In the genomic region with DNA sequence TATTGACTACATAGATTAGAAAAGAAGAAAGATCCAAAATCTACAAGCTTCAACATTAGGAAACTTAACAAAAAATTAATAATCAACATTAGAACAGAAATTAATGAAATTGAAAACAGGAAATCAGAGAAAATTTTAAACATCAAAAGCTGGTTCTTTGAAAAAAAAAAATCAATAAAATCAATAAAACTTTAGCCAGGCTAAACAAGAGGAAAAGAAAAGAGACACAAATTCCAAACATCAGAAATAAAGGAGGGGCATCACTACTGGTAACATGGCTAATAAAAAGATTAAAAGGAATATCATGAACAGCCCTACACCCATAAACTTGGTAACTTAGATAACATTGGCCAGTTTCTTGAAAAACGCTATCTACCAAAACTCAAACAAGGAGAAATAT, we compare ENCODE assay signal across 21 cellular contexts.
DNase-seq lines count a peak whose midpoint lies in the region; ATAC-seq, FAIRE-seq and TF ChIP-seq lines count a peak whose summit lies in the region.
"Had no signal": no experiment of that assay in that cellular context is flagged by ENCODE, and none has a peak within 500 bp of the region (broad histone marks: within the 10 kb centered on the region; RNA-seq: fewer than 3 reads in every experiment).

No MANE protein-coding gene starts in this region.

- H3K4me3 Mint-ChIP-seq in activated CD8-positive, alpha-beta T cell treated with anti-CD3 and anti-CD28 coated beads, Interleukin-2, amount 10 ng/mL, durations not matched to agents 7 days and 5 days: no peak overlapping the region
- no peak overlapping the region for H3K4me3 Mint-ChIP-seq in activated T-helper 2 cell treated with anti-CD3 and anti-CD28 coated beads, Interferon-gamma antibody, Interleukin-2, Interleukin-4, amounts not matched to agents 10 μg/mL and 5 μg/mL and 100 μg/mL, durations not matched to agents 14 hours and 24 hours and 36 hours (ENCODE audit: low read depth)
- H3K4me3 Mint-ChIP-seq: B cell; CD8-positive, alpha-beta T cell; HFFc6 had no signal

- no peaks in the 10 kb centered on the region for H3K27me3 Mint-ChIP-seq in activated CD8-positive, alpha-beta T cell treated with anti-CD3 and anti-CD28 coated beads, Interleukin-2, amount 10 ng/mL, durations not matched to agents 7 days and 5 days (ENCODE audit: low read depth)
- H3K27me3 Mint-ChIP-seq in activated T-helper 2 cell treated with anti-CD3 and anti-CD28 coated beads, Interferon-gamma antibody, Interleukin-2, Interleukin-4, amounts not matched to agents 10 μg/mL and 5 μg/mL and 100 μg/mL, durations not matched to agents 14 hours and 24 hours and 36 hours (ENCODE audit: low read depth): no peaks in the 10 kb centered on the region
- H3K27me3 Mint-ChIP-seq: B cell; CD4-positive, CD25-positive, alpha-beta regulatory T cell had no signal

- POLR2A ChIA-PET in PC-9 (lab: Charles Lee; ENCODE audit: unreplicated experiment): no interaction called here
- POLR2A ChIA-PET in activated CD8-positive, alpha-beta T cell treated with anti-CD3 and anti-CD28 coated beads, Interleukin-2, amount 10 ng/mL, durations not matched to agents 7 days and 5 days (lab: Charles Lee): no interaction called here

- 0 out of 2 replicates have a peak, but pooled peaks cover 7% of the 10 kb centered on the region for H3K9me3 ChIP-seq in PC-9 (ENCODE audit: insufficient read depth, low read depth)
- H3K9me3 ChIP-seq: HAP-1 had no signal

- FAIRE-seq in A204.1 (lab: Jason Lieb, UNC) (peak; percentile 68), islet of Langerhans (lab: Jason Lieb, UNC) (peak; percentile 36)
- FAIRE-seq: GM12891, GM18507 had no signal

- CTCF ChIA-PET in PC-9 (lab: Charles Lee): interaction anchor here (0.7 kb wide), 1 partner anchor 56 kb away, joined by 3 read pairs; no protein-coding TSS in a partner anchor
- CTCF ChIA-PET in activated CD8-positive, alpha-beta T cell treated with anti-CD3 and anti-CD28 coated beads, Interleukin-2, amount 10 ng/mL, durations not matched to agents 7 days and 5 days (lab: Charles Lee): no interaction called here

- ATAC-seq in HG03354 (IDR thresholded peaks at IDR 0.05; ENCODE audit: poor library complexity, severe bottlenecking, unreplicated experiment): no peak
- no peak for ATAC-seq in activated CD8-positive, alpha-beta T cell treated with anti-CD3 and anti-CD28 coated beads, Interleukin-2, amount 10 ng/mL, durations not matched to agents 7 days and 5 days
- ATAC-seq: CD8-positive, alpha-beta T cell had no signal

- BruUV-seq in PC-9 (replicated peaks; lab: Mats Ljungman, UMichigan): no TSS peak

- no peaks in the 10 kb centered on the region for H3K36me3 ChIP-seq in PC-9 (ENCODE audit: low read depth)
- H3K36me3 ChIP-seq: HAP-1 had no signal

- TF ChIP-seq CTCF in GM12865 (IDR thresholded peaks at IDR 0.05; ENCODE audit: insufficient read depth, low read depth, low read length, missing control alignments) (no peak), PC-9 (conservative IDR thresholded peaks at IDR 0.05) (no peak)

- intact Hi-C loops in PC-9 (cut with micrococcal nuclease; ENCODE audit: unreplicated experiment): no loop called here
- intact Hi-C loops in activated T-helper 2 cell treated with anti-CD3 and anti-CD28 coated beads, Interferon-gamma antibody, Interleukin-2, Interleukin-4, amounts not matched to agents 10 μg/mL and 5 μg/mL and 100 μg/mL, durations not matched to agents 14 hours and 24 hours and 36 hours (cut with micrococcal nuclease): no loop called here

- H3K79me2 ChIP-seq in PC-9 (ENCODE audit: low read depth): peaks cover 30% of the 10 kb centered on the region

- H3K27ac Mint-ChIP-seq in activated CD8-positive, alpha-beta T cell treated with anti-CD3 and anti-CD28 coated beads, Interleukin-2, amount 10 ng/mL, durations not matched to agents 7 days and 5 days: no peak overlapping the region
- H3K27ac Mint-ChIP-seq in activated T-helper 2 cell treated with anti-CD3 and anti-CD28 coated beads, Interferon-gamma antibody, Interleukin-2, Interleukin-4, amounts not matched to agents 10 μg/mL and 5 μg/mL and 100 μg/mL, durations not matched to agents 14 hours and 24 hours and 36 hours: no peak overlapping the region
- H3K27ac Mint-ChIP-seq: B cell; CD4-positive, CD25-positive, alpha-beta regulatory T cell; CD8-positive, alpha-beta T cell; HFFc6 had no signal

- H3K4me3 ChIP-seq in GM12865 (ENCODE audit: low read depth, low read length): peak overlapping the region; percentile 35
- H3K4me3 ChIP-seq in PC-9: no peak overlapping the region
- H3K4me3 ChIP-seq: BLaER1, HAP-1 had no signal

- no peaks in the 10 kb centered on the region for H3K27me3 ChIP-seq in PC-9 (ENCODE audit: insufficient read depth, low read depth)
- H3K27me3 ChIP-seq: BLaER1 had no signal

- peaks cover 57% of the 10 kb centered on the region for H3K4me1 ChIP-seq in PC-9 (replicated peaks; ENCODE audit: insufficient read depth)
- H3K4me1 ChIP-seq: Caco-2, HAP-1 had no signal

- no peaks in the 10 kb centered on the region for H4K20me1 ChIP-seq in PC-9 (ENCODE audit: insufficient read depth)
- H4K20me1 ChIP-seq: BLaER1 had no signal

- H3K4me2 ChIP-seq in PC-9: peak overlapping the region; percentile 11
- H3K4me2 ChIP-seq: BLaER1 had no signal

- no peak overlapping the region for H2AFZ ChIP-seq in PC-9

- H3K9me3 Mint-ChIP-seq in activated CD8-positive, alpha-beta T cell treated with anti-CD3 and anti-CD28 coated beads, Interleukin-2, amount 10 ng/mL, durations not matched to agents 7 days and 5 days (ENCODE audit: insufficient read depth): peaks cover 21% of the 10 kb centered on the region
- H3K9me3 Mint-ChIP-seq in activated T-helper 2 cell treated with anti-CD3 and anti-CD28 coated beads, Interferon-gamma antibody, Interleukin-2, Interleukin-4, amounts not matched to agents 10 μg/mL and 5 μg/mL and 100 μg/mL, durations not matched to agents 14 hours and 24 hours and 36 hours: peaks cover 20% of the 10 kb centered on the region
- H3K9me3 Mint-ChIP-seq: CD8-positive, alpha-beta T cell had no signal

- no peak for DNase-seq in GM12865 (ENCODE audit: low read depth)
- no peak for DNase-seq in PC-9
- DNase-seq in activated CD8-positive, alpha-beta T cell treated with anti-CD3 and anti-CD28 coated beads, Interleukin-2, amount 10 ng/mL, durations not matched to agents 7 days and 5 days: no peak
- no peak for DNase-seq in activated T-helper 2 cell treated with anti-CD3 and anti-CD28 coated beads, Interferon-gamma antibody, Interleukin-2, Interleukin-4, amounts not matched to agents 10 μg/mL and 5 μg/mL and 100 μg/mL, durations not matched to agents 14 hours and 24 hours and 36 hours (ENCODE audit: low spot score)
- no peak for DNase-seq in LoVo (ENCODE audit: low spot score)
- DNase-seq: Caco-2; CD4-positive, CD25-positive, alpha-beta regulatory T cell; DMS153; DND-41; GOT3; HFFc6 had no signal

- peak overlapping the region; percentile 68 for H3K27ac ChIP-seq in PC-9
- H3K27ac ChIP-seq: BLaER1, C4-2B had no signal

- H3K9me2 ChIP-seq in PC-9 (ENCODE audit: insufficient read depth): no peaks in the 10 kb centered on the region

- H3K36me3 Mint-ChIP-seq in activated CD8-positive, alpha-beta T cell treated with anti-CD3 and anti-CD28 coated beads, Interleukin-2, amount 10 ng/mL, durations not matched to agents 7 days and 5 days (ENCODE audit: low read depth): peaks cover 10% of the 10 kb centered on the region
- peaks cover 39% of the 10 kb centered on the region for H3K36me3 Mint-ChIP-seq in activated T-helper 2 cell treated with anti-CD3 and anti-CD28 coated beads, Interferon-gamma antibody, Interleukin-2, Interleukin-4, amounts not matched to agents 10 μg/mL and 5 μg/mL and 100 μg/mL, durations not matched to agents 14 hours and 24 hours and 36 hours (ENCODE audit: low read depth)

- peaks cover 3% of the 10 kb centered on the region for H3K4me1 Mint-ChIP-seq in activated CD8-positive, alpha-beta T cell treated with anti-CD3 and anti-CD28 coated beads, Interleukin-2, amount 10 ng/mL, durations not matched to agents 7 days and 5 days (ENCODE audit: low read depth)
- peaks cover 5% of the 10 kb centered on the region for H3K4me1 Mint-ChIP-seq in activated T-helper 2 cell treated with anti-CD3 and anti-CD28 coated beads, Interferon-gamma antibody, Interleukin-2, Interleukin-4, amounts not matched to agents 10 μg/mL and 5 μg/mL and 100 μg/mL, durations not matched to agents 14 hours and 24 hours and 36 hours (ENCODE audit: low read depth)

- peaks cover 40% of the 10 kb centered on the region for H3F3A ChIP-seq in PC-9 (ENCODE audit: insufficient read depth, low read depth)
